In genomic region chr2:233380132-233381012, GRCh38 we compare ENCODE assay signal across 1 cellular context.
TF ChIP-seq lines count a peak whose summit lies in the region.

No MANE protein-coding gene starts in this region.

TF ChIP-seq in SK-N-SH treated with all-trans-retinoic acid at 6 μM for 48 hours, 23 proteins besides CTCF, POLR2A, EP300 and RAD21 (continued from another document):
- TF ChIP-seq, protein P1, sequence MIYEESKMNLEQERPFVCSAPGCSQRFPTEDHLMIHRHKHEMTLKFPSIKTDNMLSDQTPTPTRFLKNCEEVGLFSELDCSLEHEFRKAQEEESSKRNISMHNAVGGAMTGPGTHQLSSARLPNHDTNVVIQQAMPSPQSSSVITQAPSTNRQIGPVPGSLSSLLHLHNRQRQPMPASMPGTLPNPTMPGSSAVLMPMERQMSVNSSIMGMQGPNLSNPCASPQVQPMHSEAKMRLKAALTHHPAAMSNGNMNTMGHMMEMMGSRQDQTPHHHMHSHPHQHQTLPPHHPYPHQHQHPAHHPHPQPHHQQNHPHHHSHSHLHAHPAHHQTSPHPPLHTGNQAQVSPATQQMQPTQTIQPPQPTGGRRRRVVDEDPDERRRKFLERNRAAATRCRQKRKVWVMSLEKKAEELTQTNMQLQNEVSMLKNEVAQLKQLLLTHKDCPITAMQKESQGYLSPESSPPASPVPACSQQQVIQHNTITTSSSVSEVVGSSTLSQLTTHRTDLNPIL (CRISPR knock-in tag; IDR thresholded peaks at IDR 0.05; ENCODE audit: low read depth), result no peak
- TF ChIP-seq ESRRG (CRISPR knock-in tag; IDR thresholded peaks at IDR 0.05), result no peak
TF ChIP-seq in SK-N-SH treated with all-trans-retinoic acid at 6 μM for 48 hours: peak in this region for 0.
